19 cellular contexts compared by ENCODE assay signal in the genomic region with DNA sequence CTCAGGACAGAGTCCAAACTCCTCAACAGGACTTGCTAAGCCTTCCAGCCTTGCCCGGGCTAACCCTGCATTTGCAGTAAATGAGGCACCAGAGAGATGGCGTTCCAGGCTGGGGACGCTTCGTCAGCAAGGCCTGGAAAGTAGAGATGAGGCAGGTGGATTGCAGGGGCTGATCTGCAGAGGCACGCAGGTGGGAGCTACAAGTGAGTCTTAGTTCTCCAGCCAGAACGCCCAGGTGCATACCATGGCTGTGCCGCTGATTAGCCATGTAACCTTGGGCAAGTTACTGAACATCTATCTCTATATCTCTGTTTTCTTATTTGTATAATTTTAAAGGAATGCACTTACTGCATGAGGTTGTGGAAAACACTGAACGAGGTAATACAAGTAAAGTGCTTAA. TPM values are rescaled to one million over a fixed set of nuclear protein-coding genes. Genes with fewer than 3 reads are reported as not detected.
"Had no signal": no experiment of that assay in that cellular context is flagged by ENCODE, and none has a peak within 500 bp of the region (broad histone marks: within the 10 kb centered on the region; RNA-seq: fewer than 3 reads in every experiment).

No MANE protein-coding gene starts in this region.

- H3K27ac Mint-ChIP-seq: activated naive CD4-positive, alpha-beta T cell treated with anti-CD3 and anti-CD28 coated beads, Interleukin-2, amount 50 U/mL, for 24 hours; effector memory CD8-positive, alpha-beta T cell; stimulated activated effector memory CD8-positive, alpha-beta T cell treated with anti-CD3 and anti-CD28 coated beads, Interleukin-12 subunit alpha, Interleukin-12 subunit beta, amount 100 ng/mL, for 72 hours had no signal

- H3K36me3 ChIP-seq: adrenal gland, cardiac muscle cell, ovary, right lobe of liver, stomach had no signal

- H3K27me3 Mint-ChIP-seq: activated naive CD4-positive, alpha-beta T cell treated with anti-CD3 and anti-CD28 coated beads, Interleukin-2, amount 50 U/mL, for 24 hours had no signal

- H3K4me3 Mint-ChIP-seq: activated naive CD4-positive, alpha-beta T cell treated with anti-CD3 and anti-CD28 coated beads, Interleukin-2, amount 50 U/mL, for 24 hours; effector memory CD8-positive, alpha-beta T cell; naive thymus-derived CD4-positive, alpha-beta T cell; stimulated activated effector memory CD8-positive, alpha-beta T cell treated with anti-CD3 and anti-CD28 coated beads, Interleukin-12 subunit alpha, Interleukin-12 subunit beta, amount 100 ng/mL, for 72 hours had no signal

- H3K4me3 ChIP-seq: adrenal gland, cardiac muscle cell, ovary, right lobe of liver, stomach had no signal

- H3K36me3 Mint-ChIP-seq: activated naive CD4-positive, alpha-beta T cell treated with anti-CD3 and anti-CD28 coated beads, Interleukin-2, amount 50 U/mL, for 24 hours; naive thymus-derived CD4-positive, alpha-beta T cell; stimulated activated effector memory CD8-positive, alpha-beta T cell treated with anti-CD3 and anti-CD28 coated beads, Interleukin-12 subunit alpha, Interleukin-12 subunit beta, amount 100 ng/mL, for 72 hours had no signal

- ATAC-seq: effector memory CD8-positive, alpha-beta T cell; naive thymus-derived CD4-positive, alpha-beta T cell; stimulated activated effector memory CD8-positive, alpha-beta T cell treated with anti-CD3 and anti-CD28 coated beads, Interleukin-12 subunit alpha, Interleukin-12 subunit beta, amount 100 ng/mL, for 72 hours had no signal

- FAIRE-seq: keratinocyte had no signal

- H3K27ac ChIP-seq: adrenal gland, cardiac muscle cell, ovary had no signal

- H3K9me3 Mint-ChIP-seq: activated naive CD4-positive, alpha-beta T cell treated with anti-CD3 and anti-CD28 coated beads, Interleukin-2, amount 50 U/mL, for 24 hours; effector memory CD8-positive, alpha-beta T cell; naive thymus-derived CD4-positive, alpha-beta T cell; stimulated activated effector memory CD8-positive, alpha-beta T cell treated with anti-CD3 and anti-CD28 coated beads, Interleukin-12 subunit alpha, Interleukin-12 subunit beta, amount 100 ng/mL, for 72 hours had no signal

- DNase-seq: activated CD4-positive, alpha-beta T cell treated with anti-CD3 and anti-CD28 coated beads, Interleukin-2, amount 50 U/mL, for 4 hours; activated gamma-delta T cell; adrenal gland; dermis blood vessel endothelial cell; effector memory CD8-positive, alpha-beta T cell; foreskin fibroblast; hypothalamus; mesenchymal stem cell; naive thymus-derived CD4-positive, alpha-beta T cell; ovary; right lobe of liver; stimulated activated CD4-positive, alpha-beta T cell treated with anti-CD3 and anti-CD28 coated beads, Interleukin-4, amount 100 ng/mL, for 24 hours; stomach; T1000 had no signal

- H3K9me3 ChIP-seq: adrenal gland, ovary, right lobe of liver, stomach had no signal

- H3K4me1 Mint-ChIP-seq: stimulated activated effector memory CD8-positive, alpha-beta T cell treated with anti-CD3 and anti-CD28 coated beads, Interleukin-12 subunit alpha, Interleukin-12 subunit beta, amount 100 ng/mL, for 72 hours had no signal

- H3K27me3 ChIP-seq: adrenal gland, ovary, right lobe of liver, stomach had no signal

RNA-seq across cellular contexts. Expression of a gene that starts 52.7 kb away (rescaled TPM):
- total RNA-seq: adrenal gland, dermis blood vessel endothelial cell, pulmonary artery endothelial cell, right lobe of liver had no signal
- polyA plus RNA-seq: naive thymus-derived CD4-positive, alpha-beta T cell had no signal
